8 cellular contexts compared by ENCODE assay signal in the genomic region with DNA sequence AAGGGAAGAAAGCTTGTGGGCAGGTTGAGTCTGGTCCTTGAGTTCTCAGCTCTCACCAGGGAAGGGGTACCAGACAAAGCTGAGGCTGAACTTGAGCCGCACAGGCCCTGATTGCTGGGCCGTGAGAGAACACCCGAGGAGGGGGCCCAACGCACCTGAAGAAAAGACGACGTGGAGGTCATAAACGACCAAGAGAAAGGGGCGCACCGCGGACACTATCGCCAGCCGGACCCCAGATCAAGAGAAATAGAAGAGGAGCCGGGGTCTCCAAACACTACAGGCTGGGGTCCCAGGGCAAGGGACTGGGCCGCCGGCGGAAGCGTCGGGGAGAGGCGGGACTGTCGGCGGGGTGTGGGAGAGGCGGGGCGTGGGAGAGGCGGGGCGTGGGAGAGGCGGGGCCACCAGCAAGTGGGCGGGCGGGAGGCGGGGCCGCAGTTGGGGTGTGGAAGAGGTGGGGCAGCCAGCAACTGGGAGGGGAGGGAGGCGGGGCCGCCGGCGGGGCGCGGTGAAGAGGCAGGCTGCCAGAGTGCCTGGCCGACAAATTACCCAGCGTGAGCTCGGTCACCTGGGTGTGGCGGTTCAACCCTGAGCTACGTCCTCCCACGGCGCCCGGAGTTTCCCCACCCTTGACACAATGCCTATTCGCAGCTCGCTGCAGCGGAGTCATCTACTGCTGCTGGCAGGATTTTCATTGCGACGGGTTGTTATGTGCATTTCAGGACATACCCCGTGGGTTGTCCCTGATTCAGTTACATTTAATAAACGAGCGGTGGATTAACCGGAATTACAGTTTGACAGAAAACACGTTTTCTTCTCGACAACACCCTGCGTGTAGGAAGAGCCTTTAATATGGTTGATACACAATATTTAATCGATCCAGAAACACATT. TPM values are rescaled to one million over a fixed set of nuclear protein-coding genes. Genes with fewer than 3 reads are reported as not detected.
DNase-seq lines count a peak whose midpoint lies in the region; ATAC-seq and TF ChIP-seq lines count a peak whose summit lies in the region.

No MANE protein-coding gene starts in this region.

- H3K27me3 ChIP-seq in right atrium auricular region (no peaks in the 10 kb centered on the region), psoas muscle (ENCODE audit: insufficient read depth in 3 of 3, low read length in 2 of 3) (no peaks in the 10 kb centered on the region)

- H3K4me3 ChIP-seq in right atrium auricular region: peak overlapping the region; percentile 60 to 66
- peak overlapping the region; percentile 71 for H3K4me3 ChIP-seq in psoas muscle
- H3K4me3 ChIP-seq in urinary bladder (ENCODE audit: low read depth, low read length): peak overlapping the region; percentile 56

- peak; percentile 62 for DNase-seq in NCI-H1694 (lab: John Stamatoyannopoulos, UW)
- DNase-seq in T-helper 1 cell: peak; percentile 96 to 99 (median 97)
- DNase-seq in amygdala (lab: John Stamatoyannopoulos, UW): peak; percentile 25 to 98 (median 88)
- peak; percentile 98 for DNase-seq in right atrium auricular region (ENCODE audit: low spot score)
- DNase-seq in psoas muscle: peak; percentile 96 to 99

- H3K36me3 ChIP-seq in right atrium auricular region (no peaks in the 10 kb centered on the region), psoas muscle (ENCODE audit: insufficient read depth in 1 of 2, low read depth in 1 of 2) (no peaks in the 10 kb centered on the region), urinary bladder (ENCODE audit: insufficient read depth) (no peaks in the 10 kb centered on the region)

- TF ChIP-seq CTCF in right atrium auricular region (IDR thresholded peaks at IDR 0.05) (no peak), psoas muscle (IDR thresholded peaks at IDR 0.05) (no peak)

- intact Hi-C loops in psoas muscle (cut with DNase I): loop anchor here (2.0 to 10.0 kb wide), 5 partner anchors 25 to 357 kb away; partner anchors contain the start of gene ARF6 (in 1 of the 2)

- ATAC-seq in GM18502 (IDR thresholded peaks at IDR 0.05; ENCODE audit: poor library complexity, unreplicated experiment) (peak; percentile 88), HG02938 (IDR thresholded peaks at IDR 0.05; ENCODE audit: unreplicated experiment) (peak; percentile 79), psoas muscle (peak; percentile 95 to 97 (median 96))

- peak overlapping the region; percentile 94 to 95 for H3K27ac ChIP-seq in right atrium auricular region
- H3K27ac ChIP-seq in psoas muscle: peak overlapping the region; percentile 88
- peak overlapping the region; percentile 98 for H3K27ac ChIP-seq in urinary bladder (ENCODE audit: low read depth)

- peaks cover 0 to 30% of the 10 kb centered on the region in 2 donors for H3K4me1 ChIP-seq in right atrium auricular region
- H3K4me1 ChIP-seq in psoas muscle: peaks cover 11% of the 10 kb centered on the region
- H3K4me1 ChIP-seq in urinary bladder (ENCODE audit: insufficient read depth): no peaks in the 10 kb centered on the region

- H3K9me3 ChIP-seq in right atrium auricular region (no peaks in the 10 kb centered on the region), psoas muscle (no peaks in the 10 kb centered on the region)

- 0 to 1% (median 1%) methylated on average over 43 to 56 of the region's 57 CpGs for WGBS in psoas muscle, 3 donors
- WGBS in urinary bladder: under 1% methylated on average over 57 of the region's 57 CpGs

RNA-seq across cellular contexts. Expression of gene NEMF, which starts 15.5 kb away (rescaled TPM):
- total RNA-seq in right atrium auricular region (10 to 100 TPM; 43.9 to 45.2 TPM), psoas muscle (10 to 100 TPM; 52.8 to 68.3 (median 57.0) TPM), urinary bladder (171 TPM)
- polyA plus RNA-seq in psoas muscle (10 to 100 TPM; 20.5 to 51.7 (median 20.9) TPM), urinary bladder (32.2 TPM)

RNA-seq across cellular contexts. Expression of gene ARF6, which starts 24.8 kb away (rescaled TPM):
- total RNA-seq in right atrium auricular region (10 to 100 TPM; 21.4 to 25.1 TPM), psoas muscle (10 to 100 TPM; 19.0 to 37.4 (median 30.6) TPM), urinary bladder (49.1 TPM)
- polyA plus RNA-seq in psoas muscle (10 to 100 TPM; 19.8 to 43.1 (median 26.9) TPM), urinary bladder (36.9 TPM)

Comparison
In these comparisons a context has a peak if more than half of its experiments do, and no peak if none do; other contexts are left out.
1. Peak in every context shown above with its lines: DNase-seq, ATAC-seq, H3K4me3 ChIP-seq and H3K27ac ChIP-seq.